1 cellular context compared by ENCODE assay signal in the genomic region with DNA sequence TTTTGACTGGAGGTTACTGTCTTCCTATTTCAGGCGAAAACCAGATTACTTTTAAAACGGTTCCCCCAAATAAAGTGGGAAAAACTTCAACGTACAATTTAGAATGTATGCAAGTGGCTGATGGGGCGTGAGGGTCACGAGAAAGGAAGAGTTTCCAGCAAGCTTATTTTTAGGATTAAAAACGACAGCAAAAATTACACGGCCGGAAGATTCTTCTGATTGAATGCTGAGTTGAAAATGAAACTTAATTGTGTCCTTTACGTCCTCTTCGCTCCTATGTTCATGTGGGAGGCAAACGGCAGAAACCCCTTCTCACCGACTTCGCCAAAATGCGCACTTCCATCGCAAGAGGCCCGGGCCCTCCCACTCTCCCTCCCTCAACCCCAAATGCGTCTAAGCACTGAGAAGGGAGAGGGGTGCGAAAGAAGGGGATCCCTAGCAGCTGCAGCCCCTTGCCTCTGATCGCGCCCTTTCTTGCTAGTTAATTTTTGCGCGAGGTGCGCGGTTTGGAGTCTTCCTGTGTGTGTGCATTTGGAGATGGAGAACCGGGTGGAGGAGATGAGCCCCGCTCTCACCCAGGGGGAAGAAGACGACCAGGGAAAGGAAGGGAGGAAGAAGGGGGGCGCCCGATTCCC.
TF ChIP-seq lines count a peak whose summit lies in the region.

No MANE protein-coding gene starts in this region.

TF ChIP-seq in HepG2, 621 proteins besides CTCF, POLR2A, EP300 and RAD21 (continued from another document):
- TF ChIP-seq, protein P1, sequence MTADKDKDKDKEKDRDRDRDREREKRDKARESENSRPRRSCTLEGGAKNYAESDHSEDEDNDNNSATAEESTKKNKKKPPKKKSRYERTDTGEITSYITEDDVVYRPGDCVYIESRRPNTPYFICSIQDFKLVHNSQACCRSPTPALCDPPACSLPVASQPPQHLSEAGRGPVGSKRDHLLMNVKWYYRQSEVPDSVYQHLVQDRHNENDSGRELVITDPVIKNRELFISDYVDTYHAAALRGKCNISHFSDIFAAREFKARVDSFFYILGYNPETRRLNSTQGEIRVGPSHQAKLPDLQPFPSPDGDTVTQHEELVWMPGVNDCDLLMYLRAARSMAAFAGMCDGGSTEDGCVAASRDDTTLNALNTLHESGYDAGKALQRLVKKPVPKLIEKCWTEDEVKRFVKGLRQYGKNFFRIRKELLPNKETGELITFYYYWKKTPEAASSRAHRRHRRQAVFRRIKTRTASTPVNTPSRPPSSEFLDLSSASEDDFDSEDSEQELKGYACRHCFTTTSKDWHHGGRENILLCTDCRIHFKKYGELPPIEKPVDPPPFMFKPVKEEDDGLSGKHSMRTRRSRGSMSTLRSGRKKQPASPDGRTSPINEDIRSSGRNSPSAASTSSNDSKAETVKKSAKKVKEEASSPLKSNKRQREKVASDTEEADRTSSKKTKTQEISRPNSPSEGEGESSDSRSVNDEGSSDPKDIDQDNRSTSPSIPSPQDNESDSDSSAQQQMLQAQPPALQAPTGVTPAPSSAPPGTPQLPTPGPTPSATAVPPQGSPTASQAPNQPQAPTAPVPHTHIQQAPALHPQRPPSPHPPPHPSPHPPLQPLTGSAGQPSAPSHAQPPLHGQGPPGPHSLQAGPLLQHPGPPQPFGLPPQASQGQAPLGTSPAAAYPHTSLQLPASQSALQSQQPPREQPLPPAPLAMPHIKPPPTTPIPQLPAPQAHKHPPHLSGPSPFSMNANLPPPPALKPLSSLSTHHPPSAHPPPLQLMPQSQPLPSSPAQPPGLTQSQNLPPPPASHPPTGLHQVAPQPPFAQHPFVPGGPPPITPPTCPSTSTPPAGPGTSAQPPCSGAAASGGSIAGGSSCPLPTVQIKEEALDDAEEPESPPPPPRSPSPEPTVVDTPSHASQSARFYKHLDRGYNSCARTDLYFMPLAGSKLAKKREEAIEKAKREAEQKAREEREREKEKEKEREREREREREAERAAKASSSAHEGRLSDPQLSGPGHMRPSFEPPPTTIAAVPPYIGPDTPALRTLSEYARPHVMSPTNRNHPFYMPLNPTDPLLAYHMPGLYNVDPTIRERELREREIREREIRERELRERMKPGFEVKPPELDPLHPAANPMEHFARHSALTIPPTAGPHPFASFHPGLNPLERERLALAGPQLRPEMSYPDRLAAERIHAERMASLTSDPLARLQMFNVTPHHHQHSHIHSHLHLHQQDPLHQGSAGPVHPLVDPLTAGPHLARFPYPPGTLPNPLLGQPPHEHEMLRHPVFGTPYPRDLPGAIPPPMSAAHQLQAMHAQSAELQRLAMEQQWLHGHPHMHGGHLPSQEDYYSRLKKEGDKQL (CRISPR knock-in tag; IDR thresholded peaks at IDR 0.05; ENCODE audit: low read depth) = no peak
- no peak for TF ChIP-seq SP4 (CRISPR knock-in tag; IDR thresholded peaks at IDR 0.05)
- no peak for TF ChIP-seq GTF2F1 (IDR thresholded peaks at IDR 0.05; ENCODE audit: low read length)
- no peak for TF ChIP-seq ZNF850 (CRISPR knock-in tag; conservative IDR thresholded peaks at IDR 0.05)
- TF ChIP-seq, protein P2, sequence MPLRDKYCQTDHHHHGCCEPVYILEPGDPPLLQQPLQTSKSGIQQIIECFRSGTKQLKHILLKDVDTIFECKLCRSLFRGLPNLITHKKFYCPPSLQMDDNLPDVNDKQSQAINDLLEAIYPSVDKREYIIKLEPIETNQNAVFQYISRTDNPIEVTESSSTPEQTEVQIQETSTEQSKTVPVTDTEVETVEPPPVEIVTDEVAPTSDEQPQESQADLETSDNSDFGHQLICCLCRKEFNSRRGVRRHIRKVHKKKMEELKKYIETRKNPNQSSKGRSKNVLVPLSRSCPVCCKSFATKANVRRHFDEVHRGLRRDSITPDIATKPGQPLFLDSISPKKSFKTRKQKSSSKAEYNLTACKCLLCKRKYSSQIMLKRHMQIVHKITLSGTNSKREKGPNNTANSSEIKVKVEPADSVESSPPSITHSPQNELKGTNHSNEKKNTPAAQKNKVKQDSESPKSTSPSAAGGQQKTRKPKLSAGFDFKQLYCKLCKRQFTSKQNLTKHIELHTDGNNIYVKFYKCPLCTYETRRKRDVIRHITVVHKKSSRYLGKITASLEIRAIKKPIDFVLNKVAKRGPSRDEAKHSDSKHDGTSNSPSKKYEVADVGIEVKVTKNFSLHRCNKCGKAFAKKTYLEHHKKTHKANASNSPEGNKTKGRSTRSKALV (CRISPR knock-in tag; IDR thresholded peaks at IDR 0.05) = peak; percentile 96
- no peak for TF ChIP-seq AKAP8 (CRISPR knock-in tag; IDR thresholded peaks at IDR 0.05)
- 0 out of 2 replicates have a peak, but pooled peaks have one; percentile 76 for TF ChIP-seq HDAC6 (IDR thresholded peaks at IDR 0.05; ENCODE audit: low read depth, low read length)
- no peak for TF ChIP-seq ATAD3A (CRISPR knock-in tag; IDR thresholded peaks at IDR 0.05)
- TF ChIP-seq HNRNPLL (IDR thresholded peaks at IDR 0.05; ENCODE audit: low read depth, low read length, poor library complexity, severe bottlenecking) = peak; percentile 54
- 0 out of 2 replicates have a peak, but pooled peaks have one; percentile 23 for TF ChIP-seq CBX2 (IDR thresholded peaks at IDR 0.05; ENCODE audit: low read depth, low read length)
- TF ChIP-seq CBX2 (CRISPR knock-in tag; IDR thresholded peaks at IDR 0.05; ENCODE audit: low read depth) = no peak
- TF ChIP-seq, protein P3, sequence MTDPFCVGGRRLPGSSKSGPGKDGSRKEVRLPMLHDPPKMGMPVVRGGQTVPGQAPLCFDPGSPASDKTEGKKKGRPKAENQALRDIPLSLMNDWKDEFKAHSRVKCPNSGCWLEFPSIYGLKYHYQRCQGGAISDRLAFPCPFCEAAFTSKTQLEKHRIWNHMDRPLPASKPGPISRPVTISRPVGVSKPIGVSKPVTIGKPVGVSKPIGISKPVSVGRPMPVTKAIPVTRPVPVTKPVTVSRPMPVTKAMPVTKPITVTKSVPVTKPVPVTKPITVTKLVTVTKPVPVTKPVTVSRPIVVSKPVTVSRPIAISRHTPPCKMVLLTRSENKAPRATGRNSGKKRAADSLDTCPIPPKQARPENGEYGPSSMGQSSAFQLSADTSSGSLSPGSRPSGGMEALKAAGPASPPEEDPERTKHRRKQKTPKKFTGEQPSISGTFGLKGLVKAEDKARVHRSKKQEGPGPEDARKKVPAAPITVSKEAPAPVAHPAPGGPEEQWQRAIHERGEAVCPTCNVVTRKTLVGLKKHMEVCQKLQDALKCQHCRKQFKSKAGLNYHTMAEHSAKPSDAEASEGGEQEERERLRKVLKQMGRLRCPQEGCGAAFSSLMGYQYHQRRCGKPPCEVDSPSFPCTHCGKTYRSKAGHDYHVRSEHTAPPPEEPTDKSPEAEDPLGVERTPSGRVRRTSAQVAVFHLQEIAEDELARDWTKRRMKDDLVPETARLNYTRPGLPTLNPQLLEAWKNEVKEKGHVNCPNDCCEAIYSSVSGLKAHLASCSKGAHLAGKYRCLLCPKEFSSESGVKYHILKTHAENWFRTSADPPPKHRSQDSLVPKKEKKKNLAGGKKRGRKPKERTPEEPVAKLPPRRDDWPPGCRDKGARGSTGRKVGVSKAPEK (CRISPR knock-in tag; IDR thresholded peaks at IDR 0.05; ENCODE audit: borderline replicate concordance) = 0 out of 2 replicates have a peak, but pooled peaks have one; percentile 31
- TF ChIP-seq NR2F1 (CRISPR knock-in tag; IDR thresholded peaks at IDR 0.05) = no peak
- TF ChIP-seq ZFX (CRISPR knock-in tag; IDR thresholded peaks at IDR 0.05; ENCODE audit: low read depth) = peak; percentile 6; the same call in 1 of the 2 replicates
- TF ChIP-seq ZNF292 (CRISPR knock-in tag; IDR thresholded peaks at IDR 0.05; ENCODE audit: borderline replicate concordance, low read depth) = no peak
- no peak for TF ChIP-seq NFE2L1 (CRISPR knock-in tag; IDR thresholded peaks at IDR 0.05; ENCODE audit: borderline replicate concordance)
- TF ChIP-seq, protein P4, sequence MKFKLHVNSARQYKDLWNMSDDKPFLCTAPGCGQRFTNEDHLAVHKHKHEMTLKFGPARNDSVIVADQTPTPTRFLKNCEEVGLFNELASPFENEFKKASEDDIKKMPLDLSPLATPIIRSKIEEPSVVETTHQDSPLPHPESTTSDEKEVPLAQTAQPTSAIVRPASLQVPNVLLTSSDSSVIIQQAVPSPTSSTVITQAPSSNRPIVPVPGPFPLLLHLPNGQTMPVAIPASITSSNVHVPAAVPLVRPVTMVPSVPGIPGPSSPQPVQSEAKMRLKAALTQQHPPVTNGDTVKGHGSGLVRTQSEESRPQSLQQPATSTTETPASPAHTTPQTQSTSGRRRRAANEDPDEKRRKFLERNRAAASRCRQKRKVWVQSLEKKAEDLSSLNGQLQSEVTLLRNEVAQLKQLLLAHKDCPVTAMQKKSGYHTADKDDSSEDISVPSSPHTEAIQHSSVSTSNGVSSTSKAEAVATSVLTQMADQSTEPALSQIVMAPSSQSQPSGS (CRISPR knock-in tag; IDR thresholded peaks at IDR 0.05) = no peak
- TF ChIP-seq CCDC6 (CRISPR knock-in tag; IDR thresholded peaks at IDR 0.05) = no peak
